1 cellular context compared by ENCODE assay signal in genomic region chr7:99918959-99919813, GRCh38.
TF ChIP-seq lines count a peak whose summit lies in the region.

TSS of gene TRIM4 (minus strand) at chr7:99919530. CDS start at chr7:99919401, 129 bp downstream.

TF ChIP-seq in K562, 482 proteins besides CTCF, POLR2A, EP300 and RAD21 (continued from another document and continues in another):
- TF ChIP-seq ZNF24 (IDR thresholded peaks at IDR 0.05) (no peak), ZBTB7A (IDR thresholded peaks at IDR 0.05; ENCODE audit: borderline replicate concordance, control insufficient read depth, low read depth, low read length) (0 out of 2 replicates have a peak, but pooled peaks have one; percentile 4), RFX7 (CRISPR knock-in tag; IDR thresholded peaks at IDR 0.05) (no peak), IFI16 (CRISPR knock-in tag; IDR thresholded peaks at IDR 0.05) (no peak), EWSR1 (IDR thresholded peaks at IDR 0.05; ENCODE audit: borderline replicate concordance, low read depth, partially characterized antibody) (no peak), KLF13 (tag; IDR thresholded peaks at IDR 0.05; ENCODE audit: borderline replicate concordance, low read depth) (no peak), BCOR (IDR thresholded peaks at IDR 0.05) (no peak), ZNF280B (CRISPR knock-in tag; IDR thresholded peaks at IDR 0.05) (no peak), TCF7L2 (IDR thresholded peaks at IDR 0.05; ENCODE audit: low read depth, low read length) (no peak), ETV5 (CRISPR knock-in tag; IDR thresholded peaks at IDR 0.05; ENCODE audit: low read depth) (peak; percentile 84), FOXK2 (conservative IDR thresholded peaks at IDR 0.05 in 1 of 2, IDR thresholded peaks at IDR 0.05 in 1 of 2; ENCODE audit: low read depth in 2 of 2) (peak; percentile 71 to 78), ZNF589 (CRISPR knock-in tag; IDR thresholded peaks at IDR 0.05; ENCODE audit: low read depth) (0 out of 2 replicates have a peak, but pooled peaks have one; percentile 29), PTBP1 (IDR thresholded peaks at IDR 0.05; ENCODE audit: low read depth, low read length) (no peak), SPI1 (IDR thresholded peaks at IDR 0.05; ENCODE audit: borderline replicate concordance, low read depth, low read length) (no peak), MTA1 (IDR thresholded peaks at IDR 0.05; ENCODE audit: borderline replicate concordance) (no peak; the same call in 1 of the 2 replicates), ZNF263 (CRISPR knock-in tag; IDR thresholded peaks at IDR 0.05; ENCODE audit: borderline replicate concordance) (peak; percentile 65; the same call in 1 of the 2 replicates), TAF1 (IDR thresholded peaks at IDR 0.05; ENCODE audit: control insufficient read depth, extremely low read depth, insufficient read depth, low read length, severe bottlenecking) (peak; percentile 90), ESRRB (CRISPR knock-in tag; IDR thresholded peaks at IDR 0.05; ENCODE audit: borderline replicate concordance) (no peak), ZNF696 (CRISPR knock-in tag; conservative IDR thresholded peaks at IDR 0.05) (no peak), ZNF830 (CRISPR knock-in tag; IDR thresholded peaks at IDR 0.05) (no peak), PRPF4 (IDR thresholded peaks at IDR 0.05; ENCODE audit: insufficient read depth, low read depth, low read length, poor library complexity, severe bottlenecking) (no peak), ELF2 (CRISPR knock-in tag; IDR thresholded peaks at IDR 0.05) (peak; percentile 86), SAFB2 (IDR thresholded peaks at IDR 0.05; ENCODE audit: borderline replicate concordance, low read depth, low read length, severe bottlenecking) (no peak), ZNF785 (CRISPR knock-in tag; IDR thresholded peaks at IDR 0.05) (no peak), STAG1 (CRISPR knock-in tag; IDR thresholded peaks at IDR 0.05; ENCODE audit: borderline replicate concordance) (peak; percentile 70), FIP1L1 (IDR thresholded peaks at IDR 0.05; ENCODE audit: low read depth, low read length, poor library complexity, severe bottlenecking) (peak; percentile 59), GTF2B (IDR thresholded peaks at IDR 0.05; ENCODE audit: extremely low read depth, insufficient read length) (no peak), SNIP1 (IDR thresholded peaks at IDR 0.05; ENCODE audit: low read depth) (no peak), TEAD1 (CRISPR knock-in tag; IDR thresholded peaks at IDR 0.05) (peak in 1 of 2 experiments; percentile 76; a peak in 1 of 4 replicates), ZNF3 (CRISPR knock-in tag; IDR thresholded peaks at IDR 0.05) (no peak), NFE2L1 (tag; IDR thresholded peaks at IDR 0.05; ENCODE audit: borderline replicate concordance, low read depth) (no peak), CREB3 (tag; conservative IDR thresholded peaks at IDR 0.05; ENCODE audit: low read depth) (no peak; the same call in 1 of the 2 replicates), CAMTA2 (CRISPR knock-in tag; conservative IDR thresholded peaks at IDR 0.05) (no peak), ILK (tag; IDR thresholded peaks at IDR 0.05; ENCODE audit: borderline replicate concordance, low read depth) (no peak), TSC22D4 (tag; IDR thresholded peaks at IDR 0.05) (no peak), ILF3 (IDR thresholded peaks at IDR 0.05; ENCODE audit: borderline replicate concordance) (0 out of 2 replicates have a peak, but pooled peaks have one; percentile 87), TAL1 (IDR thresholded peaks at IDR 0.05) (no peak), EGR1 (conservative IDR thresholded peaks at IDR 0.05) (no peak), BRD9 (IDR thresholded peaks at IDR 0.05; ENCODE audit: low read depth, partially characterized antibody) (no peak), TCF3 (CRISPR knock-in tag; IDR thresholded peaks at IDR 0.05) (no peak), RFX1 (IDR thresholded peaks at IDR 0.05) (no peak), DPF2 (IDR thresholded peaks at IDR 0.05) (0 out of 2 replicates have a peak, but pooled peaks have one; percentile 46), KHSRP (IDR thresholded peaks at IDR 0.05) (no peak), USF1 (CRISPR knock-in tag; IDR thresholded peaks at IDR 0.05) (no peak), NFIC (IDR thresholded peaks at IDR 0.05) (peak; percentile 74), SMAD3 (CRISPR knock-in tag; conservative IDR thresholded peaks at IDR 0.05) (no peak), ZNF75A (CRISPR knock-in tag; IDR thresholded peaks at IDR 0.05) (no peak), ZBTB33 (CRISPR knock-in tag; IDR thresholded peaks at IDR 0.05) (peak; percentile 33), KLF1 (tag; IDR thresholded peaks at IDR 0.05) (peak; percentile 54; the same call in 1 of the 2 replicates), BDP1 (IDR thresholded peaks at IDR 0.05; ENCODE audit: insufficient read depth, insufficient read length) (no peak), SIX5 (IDR thresholded peaks at IDR 0.05; ENCODE audit: borderline replicate concordance in 1 of 2, insufficient read depth in 1 of 2, low read depth in 1 of 2, low read length in 2 of 2) (0 out of 4 replicates have a peak, but pooled peaks of 1 of the 2 experiments have one; percentile 21), GTF2A2 (tag; IDR thresholded peaks at IDR 0.05) (no peak), MCM2 (IDR thresholded peaks at IDR 0.05; ENCODE audit: low read depth) (no peak), HDAC2 (IDR thresholded peaks at IDR 0.05) (no peak)
- TF ChIP-seq, protein P1, sequence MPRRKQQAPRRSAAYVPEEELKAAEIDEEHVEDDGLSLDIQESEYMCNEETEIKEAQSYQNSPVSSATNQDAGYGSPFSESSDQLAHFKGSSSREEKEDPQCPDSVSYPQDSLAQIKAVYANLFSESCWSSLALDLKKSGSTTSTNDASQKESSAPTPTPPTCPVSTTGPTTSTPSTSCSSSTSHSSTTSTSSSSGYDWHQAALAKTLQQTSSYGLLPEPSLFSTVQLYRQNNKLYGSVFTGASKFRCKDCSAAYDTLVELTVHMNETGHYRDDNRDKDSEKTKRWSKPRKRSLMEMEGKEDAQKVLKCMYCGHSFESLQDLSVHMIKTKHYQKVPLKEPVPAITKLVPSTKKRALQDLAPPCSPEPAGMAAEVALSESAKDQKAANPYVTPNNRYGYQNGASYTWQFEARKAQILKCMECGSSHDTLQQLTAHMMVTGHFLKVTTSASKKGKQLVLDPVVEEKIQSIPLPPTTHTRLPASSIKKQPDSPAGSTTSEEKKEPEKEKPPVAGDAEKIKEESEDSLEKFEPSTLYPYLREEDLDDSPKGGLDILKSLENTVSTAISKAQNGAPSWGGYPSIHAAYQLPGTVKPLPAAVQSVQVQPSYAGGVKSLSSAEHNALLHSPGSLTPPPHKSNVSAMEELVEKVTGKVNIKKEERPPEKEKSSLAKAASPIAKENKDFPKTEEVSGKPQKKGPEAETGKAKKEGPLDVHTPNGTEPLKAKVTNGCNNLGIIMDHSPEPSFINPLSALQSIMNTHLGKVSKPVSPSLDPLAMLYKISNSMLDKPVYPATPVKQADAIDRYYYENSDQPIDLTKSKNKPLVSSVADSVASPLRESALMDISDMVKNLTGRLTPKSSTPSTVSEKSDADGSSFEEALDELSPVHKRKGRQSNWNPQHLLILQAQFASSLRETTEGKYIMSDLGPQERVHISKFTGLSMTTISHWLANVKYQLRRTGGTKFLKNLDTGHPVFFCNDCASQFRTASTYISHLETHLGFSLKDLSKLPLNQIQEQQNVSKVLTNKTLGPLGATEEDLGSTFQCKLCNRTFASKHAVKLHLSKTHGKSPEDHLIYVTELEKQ (CRISPR knock-in tag; IDR thresholded peaks at IDR 0.05), result no peak
- TF ChIP-seq, protein P2, sequence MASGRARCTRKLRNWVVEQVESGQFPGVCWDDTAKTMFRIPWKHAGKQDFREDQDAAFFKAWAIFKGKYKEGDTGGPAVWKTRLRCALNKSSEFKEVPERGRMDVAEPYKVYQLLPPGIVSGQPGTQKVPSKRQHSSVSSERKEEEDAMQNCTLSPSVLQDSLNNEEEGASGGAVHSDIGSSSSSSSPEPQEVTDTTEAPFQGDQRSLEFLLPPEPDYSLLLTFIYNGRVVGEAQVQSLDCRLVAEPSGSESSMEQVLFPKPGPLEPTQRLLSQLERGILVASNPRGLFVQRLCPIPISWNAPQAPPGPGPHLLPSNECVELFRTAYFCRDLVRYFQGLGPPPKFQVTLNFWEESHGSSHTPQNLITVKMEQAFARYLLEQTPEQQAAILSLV (tag; IDR thresholded peaks at IDR 0.05), result no peak
- TF ChIP-seq, protein P3, sequence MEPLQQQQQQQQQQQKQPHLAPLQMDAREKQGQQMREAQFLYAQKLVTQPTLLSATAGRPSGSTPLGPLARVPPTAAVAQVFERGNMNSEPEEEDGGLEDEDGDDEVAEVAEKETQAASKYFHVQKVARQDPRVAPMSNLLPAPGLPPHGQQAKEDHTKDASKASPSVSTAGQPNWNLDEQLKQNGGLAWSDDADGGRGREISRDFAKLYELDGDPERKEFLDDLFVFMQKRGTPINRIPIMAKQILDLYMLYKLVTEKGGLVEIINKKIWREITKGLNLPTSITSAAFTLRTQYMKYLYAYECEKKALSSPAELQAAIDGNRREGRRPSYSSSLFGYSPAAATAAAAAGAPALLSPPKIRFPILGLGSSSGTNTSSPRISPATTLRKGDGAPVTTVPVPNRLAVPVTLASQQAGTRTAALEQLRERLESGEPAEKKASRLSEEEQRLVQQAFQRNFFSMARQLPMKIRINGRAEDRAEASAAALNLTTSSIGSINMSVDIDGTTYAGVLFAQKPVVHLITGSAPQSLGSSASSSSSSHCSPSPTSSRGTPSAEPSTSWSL (CRISPR knock-in tag; IDR thresholded peaks at IDR 0.05; ENCODE audit: borderline replicate concordance), result no peak
- TF ChIP-seq, protein P4, sequence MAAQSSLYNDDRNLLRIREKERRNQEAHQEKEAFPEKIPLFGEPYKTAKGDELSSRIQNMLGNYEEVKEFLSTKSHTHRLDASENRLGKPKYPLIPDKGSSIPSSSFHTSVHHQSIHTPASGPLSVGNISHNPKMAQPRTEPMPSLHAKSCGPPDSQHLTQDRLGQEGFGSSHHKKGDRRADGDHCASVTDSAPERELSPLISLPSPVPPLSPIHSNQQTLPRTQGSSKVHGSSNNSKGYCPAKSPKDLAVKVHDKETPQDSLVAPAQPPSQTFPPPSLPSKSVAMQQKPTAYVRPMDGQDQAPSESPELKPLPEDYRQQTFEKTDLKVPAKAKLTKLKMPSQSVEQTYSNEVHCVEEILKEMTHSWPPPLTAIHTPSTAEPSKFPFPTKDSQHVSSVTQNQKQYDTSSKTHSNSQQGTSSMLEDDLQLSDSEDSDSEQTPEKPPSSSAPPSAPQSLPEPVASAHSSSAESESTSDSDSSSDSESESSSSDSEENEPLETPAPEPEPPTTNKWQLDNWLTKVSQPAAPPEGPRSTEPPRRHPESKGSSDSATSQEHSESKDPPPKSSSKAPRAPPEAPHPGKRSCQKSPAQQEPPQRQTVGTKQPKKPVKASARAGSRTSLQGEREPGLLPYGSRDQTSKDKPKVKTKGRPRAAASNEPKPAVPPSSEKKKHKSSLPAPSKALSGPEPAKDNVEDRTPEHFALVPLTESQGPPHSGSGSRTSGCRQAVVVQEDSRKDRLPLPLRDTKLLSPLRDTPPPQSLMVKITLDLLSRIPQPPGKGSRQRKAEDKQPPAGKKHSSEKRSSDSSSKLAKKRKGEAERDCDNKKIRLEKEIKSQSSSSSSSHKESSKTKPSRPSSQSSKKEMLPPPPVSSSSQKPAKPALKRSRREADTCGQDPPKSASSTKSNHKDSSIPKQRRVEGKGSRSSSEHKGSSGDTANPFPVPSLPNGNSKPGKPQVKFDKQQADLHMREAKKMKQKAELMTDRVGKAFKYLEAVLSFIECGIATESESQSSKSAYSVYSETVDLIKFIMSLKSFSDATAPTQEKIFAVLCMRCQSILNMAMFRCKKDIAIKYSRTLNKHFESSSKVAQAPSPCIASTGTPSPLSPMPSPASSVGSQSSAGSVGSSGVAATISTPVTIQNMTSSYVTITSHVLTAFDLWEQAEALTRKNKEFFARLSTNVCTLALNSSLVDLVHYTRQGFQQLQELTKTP (IDR thresholded peaks at IDR 0.05; ENCODE audit: low read depth in 1 of 2, partially characterized antibody in 2 of 2), result peak in 1 of 2 experiments; percentile 75
